ENCODE assay signal across 21 cellular contexts in genomic region chr16:87531418-87531817, GRCh38. TPM values are rescaled to one million over a fixed set of nuclear protein-coding genes. Genes with fewer than 3 reads are reported as not detected.
DNase-seq lines count a peak whose midpoint lies in the region; ATAC-seq and TF ChIP-seq lines count a peak whose summit lies in the region.
"Had no signal": no experiment of that assay in that cellular context is flagged by ENCODE, and none has a peak within 500 bp of the region (broad histone marks: within the 10 kb centered on the region; RNA-seq: fewer than 3 reads in every experiment).

No MANE protein-coding gene starts in this region.

- peaks cover 57% of the 10 kb centered on the region for H3K9me3 Mint-ChIP-seq in WTC11

- CTCF ChIA-PET in WTC11 (lab: Charles Lee): interaction anchor here (1.6 kb wide), 1 partner anchor 40 kb away, joined by 4 read pairs; no protein-coding TSS in a partner anchor

- ATAC-seq in left ventricle myocardium superior: peak; percentile 47
- ATAC-seq in heart right ventricle: no peak
- ATAC-seq in WTC11: no peak
- no peak for ATAC-seq in GM21528 (IDR thresholded peaks at IDR 0.05; ENCODE audit: low FRiP score, unreplicated experiment)
- ATAC-seq: Right ventricle myocardium inferior, T-cell had no signal

- H3K4me1 Mint-ChIP-seq in WTC11: peaks cover 6% of the 10 kb centered on the region; the same call in 1 of the 2 replicates
- H3K4me1 Mint-ChIP-seq: B cell, T-cell had no signal

- peaks cover 0 to 47% (median 15%) of the 10 kb centered on the region in 11 donors for H3K9me3 ChIP-seq in heart right ventricle

- peak; percentile 36 for DNase-seq in NCI-H2107 (lab: John Stamatoyannopoulos, UW)
- DNase-seq in NCI-H2107 treated with DMSO at 0.1 percent for 48 hours (lab: John Stamatoyannopoulos, UW; ENCODE audit: unreplicated experiment): no peak
- no peak for DNase-seq in left ventricle myocardium superior
- DNase-seq in heart right ventricle: no peak
- no peak for DNase-seq in WTC11 (ENCODE audit: low spot score)
- DNase-seq in GOT3 (lab: John Stamatoyannopoulos, UW): no peak
- no peak for DNase-seq in T-helper 9 cell
- DNase-seq: 8988T; H9; Karpas-422; MM.1S; NCI-H1105; NCI-H2227 treated with DMSO at 0.1 percent for 48 hours; NCI-H524 treated with DMSO at 0.1 percent for 48 hours; NK-92 treated with Interleukin-12 subunit alpha and Interleukin-12 subunit beta, amount 100 ng/mL, for 24 hours; T-cell had no signal

- WGBS in heart right ventricle, 2 donors: 58 to 61% methylated on average over 3 of the region's 3 CpGs

- no peaks in the 10 kb centered on the region for H3K27me3 ChIP-seq in heart right ventricle

- TF ChIP-seq CTCF in heart right ventricle (IDR thresholded peaks at IDR 0.05) (no peak), WTC11 (IDR thresholded peaks at IDR 0.05) (no peak)

- H3K27ac ChIP-seq in heart right ventricle: no peak overlapping the region
- H3K27ac ChIP-seq: SK-N-MC had no signal

- intact Hi-C loops in left ventricle myocardium superior (cut with micrococcal nuclease) (no loop called here), heart right ventricle (cut with DNase I) (no loop called here)

- H3K4me3 Mint-ChIP-seq in WTC11: no peak overlapping the region
- H3K4me3 Mint-ChIP-seq: B cell, H9, T-cell had no signal

- peaks cover 30% of the 10 kb centered on the region for H3K36me3 Mint-ChIP-seq in WTC11
- H3K36me3 Mint-ChIP-seq: IgD-negative memory B cell had no signal

- H3K27ac Mint-ChIP-seq in WTC11: no peak overlapping the region
- H3K27ac Mint-ChIP-seq: B cell, H9, IgD-negative memory B cell, T-cell had no signal

- POLR2A ChIA-PET in WTC11 (lab: Charles Lee): no interaction called here

- H3K4me3 ChIP-seq in heart right ventricle: no peak overlapping the region
- H3K4me3 ChIP-seq: SK-N-MC had no signal

- no peaks in the 10 kb centered on the region for H3K4me1 ChIP-seq in heart right ventricle

- no peaks in the 10 kb centered on the region for H3K36me3 ChIP-seq in heart right ventricle

- H3K27me3 Mint-ChIP-seq in WTC11 (ENCODE audit: low read depth): peaks cover 19% of the 10 kb centered on the region

TF ChIP-seq in WTC11, 78 proteins besides CTCF, POLR2A, EP300 and RAD21:
- 0 out of 2 replicates have a peak, but pooled peaks have one; percentile 10 for TF ChIP-seq GABPB1 (CRISPR knock-in tag; IDR thresholded peaks at IDR 0.05)
- no peak for TF ChIP-seq ZSCAN18 (CRISPR knock-in tag; IDR thresholded peaks at IDR 0.05)
- TF ChIP-seq ZNF219 (CRISPR knock-in tag; IDR thresholded peaks at IDR 0.05; ENCODE audit: borderline replicate concordance): no peak

RNA-seq across cellular contexts. Expression of gene ZCCHC14, which starts 38.6 kb away (rescaled TPM):
- total RNA-seq in left ventricle myocardium superior (16.7 TPM), heart right ventricle (10 to 100 TPM; 10.6 to 19.3 (median 16.1) TPM), WTC11 (2021) (30.6 to 33.8 TPM (median 30.9 TPM) in 3 replicates)
- 1 to 10 TPM; 4.5 to 8.9 TPM for polyA plus RNA-seq in heart right ventricle
